13 cellular contexts compared by ENCODE assay signal in the genomic region with DNA sequence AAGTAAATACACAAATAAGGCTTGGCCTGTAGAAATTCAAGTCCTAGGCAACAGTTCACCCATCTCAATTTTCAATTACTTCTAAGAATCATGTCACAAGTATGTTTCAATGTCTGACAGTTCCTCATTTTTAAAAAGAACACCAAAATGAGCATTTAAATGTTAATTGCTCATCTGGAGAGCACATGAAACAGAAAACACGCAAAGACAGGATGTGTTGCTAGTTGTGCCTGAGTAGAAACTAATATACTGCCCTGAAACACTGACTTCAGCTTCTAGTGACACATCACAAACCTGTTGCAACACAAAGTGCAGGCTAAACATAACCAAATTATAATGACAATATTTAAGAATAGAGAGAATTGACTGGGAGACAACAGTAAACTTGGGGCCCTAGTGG.
DNase-seq lines count a peak whose midpoint lies in the region; ATAC-seq and TF ChIP-seq lines count a peak whose summit lies in the region.
"Had no signal": no experiment of that assay in that cellular context is flagged by ENCODE, and none has a peak within 500 bp of the region (broad histone marks: within the 10 kb centered on the region; RNA-seq: fewer than 3 reads in every experiment).

No MANE protein-coding gene starts in this region.

- H3K4me3 ChIP-seq in epithelial cell of esophagus (ENCODE audit: low read length) (no peak overlapping the region), H7 (ENCODE audit: insufficient read depth, low read depth, low read length) (no peak overlapping the region)
- H3K4me3 ChIP-seq: right lobe of liver had no signal

- no peaks in the 10 kb centered on the region for H3K36me3 ChIP-seq in H7 (replicated peaks; ENCODE audit: control insufficient read depth, insufficient read depth, low read length)
- H3K36me3 ChIP-seq: brain microvascular endothelial cell, right lobe of liver had no signal

- no peak for TF ChIP-seq CTCF in epithelial cell of esophagus (IDR thresholded peaks at IDR 0.05; ENCODE audit: insufficient read depth, low read depth, low read length, missing control alignments)

- H3K27me3 ChIP-seq in H7 (ENCODE audit: control insufficient read depth, insufficient read depth, low read length), result no peaks in the 10 kb centered on the region
- H3K27me3 ChIP-seq: brain microvascular endothelial cell, right lobe of liver had no signal

- ATAC-seq in GM18508 (IDR thresholded peaks at IDR 0.05; ENCODE audit: insufficient read depth, unreplicated experiment) (peak; percentile 47), GM21825 (IDR thresholded peaks at IDR 0.05; ENCODE audit: unreplicated experiment) (peak; percentile 36), HG03460 (IDR thresholded peaks at IDR 0.05; ENCODE audit: unreplicated experiment) (peak; percentile 53)
- ATAC-seq: right lobe of liver had no signal

- DNase-seq in epithelial cell of esophagus (ENCODE audit: low read depth) (peak; percentile 57), A172 (ENCODE audit: low spot score) (no peak), H7 (no peak), NCI-H187 treated with DMSO at 0.1 percent for 48 hours (lab: John Stamatoyannopoulos, UW) (no peak)
- no peak for DNase-seq in activated CD8-positive, alpha-beta memory T cell treated with anti-CD3 and anti-CD28 coated beads, Interleukin-2, amount 50 U/mL, for 4 hours
- DNase-seq: activated CD4-positive, CD25-positive, alpha-beta regulatory T cell; brain microvascular endothelial cell; erythroblast; NCI-H446 treated with DMSO at 0.1 percent for 48 hours; right lobe of liver had no signal
